ENCODE assay signal across 8 cellular contexts in genomic region chr20:33442136-33443005, GRCh38. TPM values are rescaled to one million over a fixed set of nuclear protein-coding genes. Genes with fewer than 3 reads are reported as not detected.
DNase-seq lines count a peak whose midpoint lies in the region; ATAC-seq and TF ChIP-seq lines count a peak whose summit lies in the region.

No MANE protein-coding gene starts in this region.

- H3K36me3 Mint-ChIP-seq in natural killer cell = no peaks in the 10 kb centered on the region

- H3K4me3 ChIP-seq in LNCaP clone FGC (ENCODE audit: low read depth, low read length) (peak overlapping the region; percentile 67), choroid plexus epithelial cell (ENCODE audit: low read depth, low read length) (peak overlapping the region; percentile 72)

- H3K9me3 Mint-ChIP-seq in natural killer cell = no peaks in the 10 kb centered on the region

- intact Hi-C loops in natural killer cell (cut with micrococcal nuclease) = no loop called here

- peak overlapping the region; percentile 85 for H3K4me3 Mint-ChIP-seq in natural killer cell

- H3K4me1 Mint-ChIP-seq in natural killer cell = peaks cover 11 to 18% of the 10 kb centered on the region in 2 donors

- no peak for ATAC-seq in natural killer cell

- no peaks in the 10 kb centered on the region for H3K27me3 Mint-ChIP-seq in natural killer cell (ENCODE audit: low read depth in 2 of 2)

- H3K27ac Mint-ChIP-seq in natural killer cell = peak overlapping the region in 1 of 2 donors; percentile 40

- DNase-seq in AML-193 (lab: John Stamatoyannopoulos, UW) = peak; percentile 16 to 25
- DNase-seq in LNCaP clone FGC (ENCODE audit: low read depth) = no peak
- DNase-seq in choroid plexus epithelial cell (ENCODE audit: low read depth) = peak; percentile 15
- peak; percentile 15 for DNase-seq in natural killer cell
- DNase-seq in GM19238 (ENCODE audit: insufficient read length, low spot score) = no peak
- no peak for DNase-seq in iPS-NIHi7 (ENCODE audit: extremely low spot score)
- no peak for DNase-seq in stimulated activated CD4-positive, alpha-beta T cell treated with anti-CD3 and anti-CD28 coated beads, Interleukin-2, amount 100 ng/mL, for 24 hours
- DNase-seq in hippocampal formation (lab: John Stamatoyannopoulos, UW) = no peak

- TF ChIP-seq CTCF in LNCaP clone FGC (IDR thresholded peaks at IDR 0.05; ENCODE audit: control insufficient read depth, extremely low read depth, insufficient read depth) (no peak), choroid plexus epithelial cell (conservative IDR thresholded peaks at IDR 0.05; ENCODE audit: low read depth, low read length) (no peak), natural killer cell (IDR thresholded peaks at IDR 0.05) (no peak)

RNA-seq across cellular contexts. Expression of gene SNTA1, which starts 1.2 kb away (rescaled TPM):
- 1 to 10 TPM; 1.2 to 2.4 (median 1.8) TPM for total RNA-seq in natural killer cell

RNA-seq across cellular contexts. Expression of gene CDK5RAP1, which starts 41.1 kb away (rescaled TPM):
- total RNA-seq in natural killer cell = 10 to 100 TPM; 59.7 to 71.5 (median 62.6) TPM

RNA-seq across cellular contexts. Expression of gene CBFA2T2, which starts 47.5 kb away (rescaled TPM):
- total RNA-seq in natural killer cell = 10 to 100 TPM; 16.5 to 27.5 (median 18.5) TPM

Comparison
In these comparisons a context has a peak if more than half of its experiments do, and no peak if none do; other contexts are left out.
1. DNase-seq: peak in AML-193 (2 of 2), choroid plexus epithelial cell (single experiment) and natural killer cell (single experiment); none in LNCaP clone FGC (single experiment), GM19238 (single experiment), iPS-NIHi7 (single experiment), stimulated activated CD4-positive, alpha-beta T cell treated with anti-CD3 and anti-CD28 coated beads, Interleukin-2, amount 100 ng/mL, for 24 hours (0 of 2) and hippocampal formation (0 of 2).